In the genomic region with DNA sequence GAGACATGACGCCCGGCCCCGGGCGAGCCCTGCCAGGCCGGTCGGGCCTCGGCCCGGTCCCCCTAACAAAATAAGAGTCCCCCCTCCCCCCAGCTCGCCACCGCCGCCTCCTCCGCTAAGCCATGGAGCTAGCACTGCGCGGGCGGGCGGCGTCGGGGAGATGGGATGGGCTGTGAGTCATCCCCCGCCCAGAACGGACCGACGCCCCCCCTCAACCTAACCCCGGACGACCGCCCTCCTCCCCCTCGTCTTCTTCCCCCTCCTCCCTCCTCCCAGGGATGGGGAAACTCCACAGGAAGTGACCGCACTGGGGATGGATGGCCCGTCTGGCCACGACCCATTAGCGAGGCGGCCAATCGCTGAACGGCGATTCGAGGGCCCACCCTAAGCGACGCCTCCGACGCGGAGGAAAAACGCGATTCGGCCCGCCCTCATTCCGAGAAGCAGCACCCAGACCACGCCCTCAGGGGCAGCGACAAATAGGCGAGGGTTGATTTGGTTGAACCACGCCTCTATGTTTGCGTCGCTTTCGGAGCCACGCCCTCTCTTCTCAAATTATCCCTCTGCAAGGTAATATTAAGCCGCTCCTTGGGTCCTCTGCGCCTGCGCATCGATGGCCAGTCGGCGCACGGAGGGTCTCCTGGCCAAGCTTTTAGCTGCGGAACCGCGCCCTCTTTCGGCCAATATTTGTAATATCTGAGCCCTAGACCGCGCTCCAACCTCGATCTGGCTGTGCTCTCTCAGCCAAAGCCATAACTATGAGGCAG, we compare ENCODE assay signal across 8 cellular contexts. TPM values are rescaled to one million over a fixed set of nuclear protein-coding genes. Genes with fewer than 3 reads are reported as not detected.
DNase-seq lines count a peak whose midpoint lies in the region; ATAC-seq, FAIRE-seq and TF ChIP-seq lines count a peak whose summit lies in the region.

A gene with protein sequence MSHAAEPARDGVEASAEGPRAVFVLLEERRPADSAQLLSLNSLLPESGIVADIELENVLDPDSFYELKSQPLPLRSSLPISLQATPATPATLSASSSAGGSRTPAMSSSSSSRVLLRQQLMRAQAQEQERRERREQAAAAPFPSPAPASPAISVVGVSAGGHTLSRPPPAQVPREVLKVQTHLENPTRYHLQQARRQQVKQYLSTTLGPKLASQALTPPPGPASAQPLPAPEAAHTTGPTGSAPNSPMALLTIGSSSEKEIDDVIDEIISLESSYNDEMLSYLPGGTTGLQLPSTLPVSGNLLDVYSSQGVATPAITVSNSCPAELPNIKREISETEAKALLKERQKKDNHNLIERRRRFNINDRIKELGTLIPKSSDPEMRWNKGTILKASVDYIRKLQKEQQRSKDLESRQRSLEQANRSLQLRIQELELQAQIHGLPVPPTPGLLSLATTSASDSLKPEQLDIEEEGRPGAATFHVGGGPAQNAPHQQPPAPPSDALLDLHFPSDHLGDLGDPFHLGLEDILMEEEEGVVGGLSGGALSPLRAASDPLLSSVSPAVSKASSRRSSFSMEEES (minus strand): TSS at position 138 of the 767 bp plus-strand sequence. CDS start 131 bp downstream, at position 7.

- peaks cover 20% of the 10 kb centered on the region for H3K4me1 ChIP-seq in keratinocyte (ENCODE audit: control insufficient read depth, extremely low read depth, insufficient read depth, low read length)

- peak within 1 kb of the TSS; percentile 63 to 83 (median 64) for H3K4me3 ChIP-seq in keratinocyte (ENCODE audit: control insufficient read depth in 2 of 3, extremely low read depth in 1 of 3, insufficient read depth in 2 of 3, low read depth in 1 of 3, low read length in 3 of 3)

- no peaks in the 10 kb centered on the region for H3K27me3 ChIP-seq in keratinocyte (ENCODE audit: control insufficient read depth, extremely low read depth, insufficient read depth, low read length)

- peak; percentile 46 to 71 (median 56) for TF ChIP-seq CTCF in keratinocyte (optimal IDR thresholded peaks at IDR 0.05 in 1 of 3, IDR thresholded peaks at IDR 0.05 in 1 of 3, conservative IDR thresholded peaks at IDR 0.05 in 1 of 3; ENCODE audit: extremely low read depth in 1 of 3, insufficient read depth in 2 of 3, low read length in 3 of 3)

- no peaks in the 10 kb centered on the region for H4K20me1 ChIP-seq in keratinocyte (ENCODE audit: control insufficient read depth, extremely low read depth, insufficient read depth, low read length)

- TF ChIP-seq POLR2A in GM19099 (IDR thresholded peaks at IDR 0.05; ENCODE audit: extremely low read depth, insufficient read length, low read depth): peak; percentile 28

- peak within 1 kb of the TSS; percentile 91 for H3K9ac ChIP-seq in keratinocyte (ENCODE audit: control insufficient read depth, extremely low read depth, insufficient read depth, low read length)

- peaks cover 2 to 17% of the 10 kb centered on the region in 2 experiments for H3K36me3 ChIP-seq in keratinocyte (ENCODE audit: control insufficient read depth in 2 of 2, extremely low read depth in 1 of 2, insufficient read depth in 2 of 2, low read length in 2 of 2)

- peak; percentile 86 for ATAC-seq in HG03439 (IDR thresholded peaks at IDR 0.05; ENCODE audit: unreplicated experiment)

- FAIRE-seq in keratinocyte (lab: Jason Lieb, UNC): peak; percentile 69

- dilution Hi-C loops in keratinocyte (cut with MboI; ENCODE audit: extremely low pct_ligation_motif_present, low sequenced_read_pairs): no loop called here

- DNase-seq in AML-193 (lab: John Stamatoyannopoulos, UW) (peak; percentile 92 to 93), NCI-H510A (lab: John Stamatoyannopoulos, UW) (peak; percentile 96), cerebellum (ENCODE audit: low spot score) (peak; percentile 95), keratinocyte (ENCODE audit: low read depth, low spot score) (peak; percentile 92)
- DNase-seq in activated CD4-positive, alpha-beta T cell treated with anti-CD3 and anti-CD28 coated beads for 1 hour: peak; percentile 92
- DNase-seq in stimulated activated CD4-positive, alpha-beta T cell treated with anti-CD3 and anti-CD28 coated beads, Interleukin-15, amount 100 ng/mL, for 1 hour (ENCODE audit: low read depth in 1 of 2, low spot score in 1 of 2): peak; percentile 83 to 89

- H3K4me2 ChIP-seq in keratinocyte (ENCODE audit: control insufficient read depth, extremely low read depth, insufficient read depth, low read depth, low read length): peak within 1 kb of the TSS; percentile 77

- H3K9me1 ChIP-seq in keratinocyte (ENCODE audit: control insufficient read depth, extremely low read depth, insufficient read depth, low read length): no peaks in the 10 kb centered on the region

- H3K79me2 ChIP-seq in keratinocyte (ENCODE audit: control insufficient read depth, insufficient read depth, low read length): peaks cover 23% of the 10 kb centered on the region

- H3K27ac ChIP-seq in keratinocyte (ENCODE audit: control insufficient read depth, insufficient read depth, low read length): peak within 1 kb of the TSS; percentile 92

- peak within 1 kb of the TSS; percentile 83 for H2AFZ ChIP-seq in keratinocyte (ENCODE audit: control insufficient read depth, low read length)

- H3K9me3 ChIP-seq in keratinocyte (ENCODE audit: control insufficient read depth, low read depth, low read length): no peaks in the 10 kb centered on the region

RNA-seq across cellular contexts. Expression of the gene that starts here (rescaled TPM):
- total RNA-seq in cerebellum: 10.8 TPM
- 13.2 to 15.8 TPM (median 14.1 TPM) in 3 replicates for polyA plus RNA-seq in keratinocyte
- polyA plus RNA-seq in keratinocyte (2011; ENCODE audit: low read depth): 34.4 TPM
- polyA plus RNA-seq in keratinocyte (2011; cell fraction: cytosol; rRNA removed): 13.9 and 26.0 TPM in 2 replicates
- polyA plus RNA-seq in keratinocyte (2011; cell fraction: nucleus; rRNA removed): 21.6 and 24.7 TPM in 2 replicates
- polyA plus RNA-seq in keratinocyte (2012; ENCODE audit: low replicate concordance): 32.1 and 37.8 TPM in 2 replicates
- 19.8 to 32.7 TPM (median 24.0 TPM) in 3 replicates for polyA minus RNA-seq in keratinocyte
- polyA minus RNA-seq in keratinocyte (2011; cell fraction: cytosol; rRNA and poly(A)+ RNA removed): 43.0 TPM
- 22.9 and 29.8 TPM in 2 replicates for polyA minus RNA-seq in keratinocyte (2011; cell fraction: nucleus; rRNA and poly(A)+ RNA removed)

Comparison
In these comparisons a context has a peak if more than half of its experiments do, and no peak if none do; other contexts are left out.
1. Peak in every context shown above with its lines: DNase-seq, ATAC-seq, H3K4me3 ChIP-seq and H3K27ac ChIP-seq.